In genomic region chr2:182971820-182972547, GRCh38 we compare ENCODE assay signal across 21 cellular contexts.
DNase-seq lines count a peak whose midpoint lies in the region; ATAC-seq and TF ChIP-seq lines count a peak whose summit lies in the region.
"Had no signal": no experiment of that assay in that cellular context is flagged by ENCODE, and none has a peak within 500 bp of the region (broad histone marks: within the 10 kb centered on the region; RNA-seq: fewer than 3 reads in every experiment).

No MANE protein-coding gene starts in this region.

- H3K27ac ChIP-seq in DOHH2 (ENCODE audit: low read depth, low read length) (peak overlapping the region; percentile 87), caudate nucleus (ENCODE audit: low read depth, low read length) (no peak overlapping the region)
- no peak overlapping the region for H3K27ac ChIP-seq in CD8-positive, alpha-beta memory T cell (ENCODE audit: low read depth, low read length)
- H3K27ac ChIP-seq: 22Rv1, esophagus squamous epithelium, WERI-Rb-1 had no signal

- H3K36me3 ChIP-seq in DOHH2 (ENCODE audit: control insufficient read depth, low read length), result peaks cover 3% of the 10 kb centered on the region; the same call in 1 of the 2 replicates
- no peaks in the 10 kb centered on the region for H3K36me3 ChIP-seq in CD8-positive, alpha-beta memory T cell (ENCODE audit: insufficient read depth, low read length)
- H3K36me3 ChIP-seq: BE2C had no signal

- no peaks in the 10 kb centered on the region for H3K27me3 Mint-ChIP-seq in CD8-positive, alpha-beta memory T cell
- H3K27me3 Mint-ChIP-seq: activated CD8-positive, alpha-beta T cell treated with anti-CD3 and anti-CD28 coated beads for 36 hours; stimulated activated naive CD8-positive, alpha-beta T cell treated with anti-CD3 and anti-CD28 coated beads, Interleukin-15, Interleukin-2, amounts not matched to agents 100 ng/mL and 50 ng/mL, for 24 hours had no signal

- ATAC-seq in GM19328 (IDR thresholded peaks at IDR 0.05; ENCODE audit: unreplicated experiment) (peak; percentile 64), HG02588 (IDR thresholded peaks at IDR 0.05; ENCODE audit: unreplicated experiment) (peak; percentile 50), HG03378 (IDR thresholded peaks at IDR 0.05; ENCODE audit: unreplicated experiment) (peak; percentile 48)
- ATAC-seq: activated CD8-positive, alpha-beta T cell treated with anti-CD3 and anti-CD28 coated beads for 36 hours; activated T-cell treated with anti-CD3 and anti-CD28 coated beads, Interleukin-2, amount 50 U/mL, for 72 hours; HCT116 had no signal

- no peak for TF ChIP-seq CTCF in DOHH2 (IDR thresholded peaks at IDR 0.05; ENCODE audit: low read depth, low read length, poor library complexity, severe bottlenecking)

- no peaks in the 10 kb centered on the region for H3K4me1 Mint-ChIP-seq in CD8-positive, alpha-beta memory T cell

- no peaks in the 10 kb centered on the region for H3K9me3 Mint-ChIP-seq in CD8-positive, alpha-beta memory T cell
- H3K9me3 Mint-ChIP-seq: activated CD8-positive, alpha-beta T cell treated with anti-CD3 and anti-CD28 coated beads for 36 hours; stimulated activated naive CD8-positive, alpha-beta T cell treated with anti-CD3 and anti-CD28 coated beads, Interleukin-15, Interleukin-2, amounts not matched to agents 100 ng/mL and 50 ng/mL, for 24 hours had no signal

- no peak overlapping the region for H3K4me3 Mint-ChIP-seq in CD8-positive, alpha-beta memory T cell
- H3K4me3 Mint-ChIP-seq: activated CD8-positive, alpha-beta T cell treated with anti-CD3 and anti-CD28 coated beads for 36 hours; activated T-cell treated with anti-CD3 and anti-CD28 coated beads, Interleukin-2, amount 50 U/mL, for 72 hours; stimulated activated naive CD8-positive, alpha-beta T cell treated with anti-CD3 and anti-CD28 coated beads, Interleukin-15, Interleukin-2, amounts not matched to agents 100 ng/mL and 50 ng/mL, for 24 hours had no signal

- peaks cover 63% of the 10 kb centered on the region for H3K4me1 ChIP-seq in DOHH2 (ENCODE audit: control insufficient read depth, low read length)
- H3K4me1 ChIP-seq in CD8-positive, alpha-beta memory T cell (ENCODE audit: insufficient read depth, low read length), result no peaks in the 10 kb centered on the region
- H3K4me1 ChIP-seq: BE2C, esophagus squamous epithelium had no signal

- peaks cover 16% of the 10 kb centered on the region for H3F3A ChIP-seq in DOHH2 (ENCODE audit: control insufficient read depth, insufficient read depth)

- no peaks in the 10 kb centered on the region for H3K79me2 ChIP-seq in DOHH2 (ENCODE audit: control insufficient read depth, low read length)

- H3K9me2 ChIP-seq in DOHH2 (replicated peaks; ENCODE audit: control insufficient read depth, low read length), result no peaks in the 10 kb centered on the region

- no peak overlapping the region for H3K27ac Mint-ChIP-seq in CD8-positive, alpha-beta memory T cell
- H3K27ac Mint-ChIP-seq: activated CD8-positive, alpha-beta T cell treated with anti-CD3 and anti-CD28 coated beads for 36 hours; activated T-cell treated with anti-CD3 and anti-CD28 coated beads, Interleukin-2, amount 50 U/mL, for 72 hours; stimulated activated naive CD8-positive, alpha-beta T cell treated with anti-CD3 and anti-CD28 coated beads, Interleukin-15, Interleukin-2, amounts not matched to agents 100 ng/mL and 50 ng/mL, for 24 hours had no signal

- peaks cover 10% of the 10 kb centered on the region for H3K9me3 ChIP-seq in DOHH2 (ENCODE audit: control insufficient read depth, insufficient read depth, low read length)
- no peaks in the 10 kb centered on the region for H3K9me3 ChIP-seq in CD8-positive, alpha-beta memory T cell (ENCODE audit: low read length)
- H3K9me3 ChIP-seq: BE2C, esophagus squamous epithelium had no signal

- CTCF ChIA-PET in CD8-positive, alpha-beta memory T cell (lab: Charles Lee), result no interaction called here

- no peaks in the 10 kb centered on the region for H4K20me1 ChIP-seq in DOHH2 (ENCODE audit: control insufficient read depth, insufficient read depth, low read depth, low read length)

- POLR2A ChIA-PET in CD8-positive, alpha-beta memory T cell (lab: Charles Lee), result no interaction called here

- peak overlapping the region; percentile 48 for H3K4me3 ChIP-seq in DOHH2 (ENCODE audit: low read length)
- no peak overlapping the region for H3K4me3 ChIP-seq in CD8-positive, alpha-beta memory T cell (ENCODE audit: low read length)
- H3K4me3 ChIP-seq: esophagus squamous epithelium had no signal

- H3K36me3 Mint-ChIP-seq in CD8-positive, alpha-beta memory T cell, result peaks cover 1 to 15% (median 9%) of the 10 kb centered on the region in 3 donors

- DNase-seq in CD8-positive, alpha-beta memory T cell, result no peak
- DNase-seq in stimulated activated CD4-positive, alpha-beta T cell treated with anti-CD3 and anti-CD28 coated beads, Interleukin-12 subunit alpha, Interleukin-12 subunit beta, amount 100 ng/mL, for 4 hours, result no peak
- DNase-seq in activated CD4-positive, CD25-positive, alpha-beta regulatory T cell (lab: John Stamatoyannopoulos, UW), result no peak
- DNase-seq in caudate nucleus (lab: John Stamatoyannopoulos, UW), result no peak
- DNase-seq: activated CD8-positive, alpha-beta T cell treated with anti-CD3 and anti-CD28 coated beads for 36 hours; activated T-cell treated with anti-CD3 and anti-CD28 coated beads, Interleukin-2, amount 50 U/mL, for 72 hours; BE2C; esophagus squamous epithelium; GDM1; glutamatergic neuron; NCI-H1417 treated with DMSO at 0.1 percent for 48 hours; nucleus accumbens; trophoblast cell; WERI-Rb-1 had no signal

- no peaks in the 10 kb centered on the region for H3K27me3 ChIP-seq in DOHH2 (ENCODE audit: control insufficient read depth, low read length)
- H3K27me3 ChIP-seq in CD8-positive, alpha-beta memory T cell (ENCODE audit: insufficient read depth, low read length, poor library complexity, severe bottlenecking), result no peaks in the 10 kb centered on the region
- H3K27me3 ChIP-seq: BE2C, esophagus squamous epithelium had no signal

- H3K4me2 ChIP-seq in DOHH2 (ENCODE audit: low read length), result peak overlapping the region; percentile 58
